ENCODE assay signal across 1 cellular context in genomic region chr14:76812422-76813383, GRCh38.
TF ChIP-seq lines count a peak whose summit lies in the region.

TSS of gene ANGEL1 (minus strand) at chr14:76812882. CDS start at chr14:76812827, 55 bp downstream.

TF ChIP-seq in GM12878, 131 proteins besides CTCF, POLR2A, EP300 and RAD21 (continued from another document and continues in another):
- TF ChIP-seq CUX1 (IDR thresholded peaks at IDR 0.05; ENCODE audit: insufficient replicate concordance, low read depth, low read length) (no peak), SIN3A (IDR thresholded peaks at IDR 0.05; ENCODE audit: low read depth, low read length) (peak; percentile 75), USF2 (IDR thresholded peaks at IDR 0.05; ENCODE audit: borderline replicate concordance, low read depth, low read length) (peak; percentile 91), ZNF384 (IDR thresholded peaks at IDR 0.05; ENCODE audit: borderline replicate concordance, low read depth, low read length) (peak; percentile 53; the same call in 1 of the 2 replicates), BACH1 (IDR thresholded peaks at IDR 0.05; ENCODE audit: borderline replicate concordance) (peak; percentile 73), STAT1 (conservative IDR thresholded peaks at IDR 0.05) (no peak; the same call in 1 of the 2 replicates), ZNF592 (IDR thresholded peaks at IDR 0.05) (peak; percentile 72; the same call in 1 of the 2 replicates), ZNF217 (IDR thresholded peaks at IDR 0.05) (no peak), FOXK2 (IDR thresholded peaks at IDR 0.05) (no peak), SP1 (IDR thresholded peaks at IDR 0.05; ENCODE audit: low read depth, low read length) (peak; percentile 88), ZNF687 (IDR thresholded peaks at IDR 0.05) (peak; percentile 90), ATF3 (IDR thresholded peaks at IDR 0.05; ENCODE audit: borderline replicate concordance, extremely low read depth, low read depth, low read length) (peak; percentile 97), WRNIP1 (IDR thresholded peaks at IDR 0.05; ENCODE audit: borderline replicate concordance, low read depth, low read length) (no peak), FOS (IDR thresholded peaks at IDR 0.05; ENCODE audit: borderline replicate concordance, extremely low read depth, insufficient read length) (no peak), TAF1 (IDR thresholded peaks at IDR 0.05; ENCODE audit: borderline replicate concordance, low read depth, low read length) (peak; percentile 80), POLR2AphosphoS2 (IDR thresholded peaks at IDR 0.05; ENCODE audit: low read depth, low read length) (0 out of 2 replicates have a peak, but pooled peaks have one; percentile 53), PKNOX1 (IDR thresholded peaks at IDR 0.05) (peak; percentile 63), NFXL1 (IDR thresholded peaks at IDR 0.05; ENCODE audit: borderline replicate concordance) (no peak), SUPT20H (IDR thresholded peaks at IDR 0.05; ENCODE audit: borderline replicate concordance, control insufficient read depth, low read depth, low read length) (no peak), SUZ12 (IDR thresholded peaks at IDR 0.05; ENCODE audit: unreplicated experiment) (no peak), ZBTB11 (CRISPR knock-in tag; IDR thresholded peaks at IDR 0.05) (0 out of 2 replicates have a peak, but pooled peaks have one; percentile 10)
- TF ChIP-seq, protein P1, sequence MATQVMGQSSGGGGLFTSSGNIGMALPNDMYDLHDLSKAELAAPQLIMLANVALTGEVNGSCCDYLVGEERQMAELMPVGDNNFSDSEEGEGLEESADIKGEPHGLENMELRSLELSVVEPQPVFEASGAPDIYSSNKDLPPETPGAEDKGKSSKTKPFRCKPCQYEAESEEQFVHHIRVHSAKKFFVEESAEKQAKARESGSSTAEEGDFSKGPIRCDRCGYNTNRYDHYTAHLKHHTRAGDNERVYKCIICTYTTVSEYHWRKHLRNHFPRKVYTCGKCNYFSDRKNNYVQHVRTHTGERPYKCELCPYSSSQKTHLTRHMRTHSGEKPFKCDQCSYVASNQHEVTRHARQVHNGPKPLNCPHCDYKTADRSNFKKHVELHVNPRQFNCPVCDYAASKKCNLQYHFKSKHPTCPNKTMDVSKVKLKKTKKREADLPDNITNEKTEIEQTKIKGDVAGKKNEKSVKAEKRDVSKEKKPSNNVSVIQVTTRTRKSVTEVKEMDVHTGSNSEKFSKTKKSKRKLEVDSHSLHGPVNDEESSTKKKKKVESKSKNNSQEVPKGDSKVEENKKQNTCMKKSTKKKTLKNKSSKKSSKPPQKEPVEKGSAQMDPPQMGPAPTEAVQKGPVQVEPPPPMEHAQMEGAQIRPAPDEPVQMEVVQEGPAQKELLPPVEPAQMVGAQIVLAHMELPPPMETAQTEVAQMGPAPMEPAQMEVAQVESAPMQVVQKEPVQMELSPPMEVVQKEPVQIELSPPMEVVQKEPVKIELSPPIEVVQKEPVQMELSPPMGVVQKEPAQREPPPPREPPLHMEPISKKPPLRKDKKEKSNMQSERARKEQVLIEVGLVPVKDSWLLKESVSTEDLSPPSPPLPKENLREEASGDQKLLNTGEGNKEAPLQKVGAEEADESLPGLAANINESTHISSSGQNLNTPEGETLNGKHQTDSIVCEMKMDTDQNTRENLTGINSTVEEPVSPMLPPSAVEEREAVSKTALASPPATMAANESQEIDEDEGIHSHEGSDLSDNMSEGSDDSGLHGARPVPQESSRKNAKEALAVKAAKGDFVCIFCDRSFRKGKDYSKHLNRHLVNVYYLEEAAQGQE (IDR thresholded peaks at IDR 0.05; ENCODE audit: low read depth, low read length), result no peak
- TF ChIP-seq, protein P2, sequence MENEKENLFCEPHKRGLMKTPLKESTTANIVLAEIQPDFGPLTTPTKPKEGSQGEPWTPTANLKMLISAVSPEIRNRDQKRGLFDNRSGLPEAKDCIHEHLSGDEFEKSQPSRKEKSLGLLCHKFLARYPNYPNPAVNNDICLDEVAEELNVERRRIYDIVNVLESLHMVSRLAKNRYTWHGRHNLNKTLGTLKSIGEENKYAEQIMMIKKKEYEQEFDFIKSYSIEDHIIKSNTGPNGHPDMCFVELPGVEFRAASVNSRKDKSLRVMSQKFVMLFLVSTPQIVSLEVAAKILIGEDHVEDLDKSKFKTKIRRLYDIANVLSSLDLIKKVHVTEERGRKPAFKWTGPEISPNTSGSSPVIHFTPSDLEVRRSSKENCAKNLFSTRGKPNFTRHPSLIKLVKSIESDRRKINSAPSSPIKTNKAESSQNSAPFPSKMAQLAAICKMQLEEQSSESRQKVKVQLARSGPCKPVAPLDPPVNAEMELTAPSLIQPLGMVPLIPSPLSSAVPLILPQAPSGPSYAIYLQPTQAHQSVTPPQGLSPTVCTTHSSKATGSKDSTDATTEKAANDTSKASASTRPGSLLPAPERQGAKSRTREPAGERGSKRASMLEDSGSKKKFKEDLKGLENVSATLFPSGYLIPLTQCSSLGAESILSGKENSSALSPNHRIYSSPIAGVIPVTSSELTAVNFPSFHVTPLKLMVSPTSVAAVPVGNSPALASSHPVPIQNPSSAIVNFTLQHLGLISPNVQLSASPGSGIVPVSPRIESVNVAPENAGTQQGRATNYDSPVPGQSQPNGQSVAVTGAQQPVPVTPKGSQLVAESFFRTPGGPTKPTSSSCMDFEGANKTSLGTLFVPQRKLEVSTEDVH (IDR thresholded peaks at IDR 0.05; ENCODE audit: low read depth, partially characterized antibody), result no peak
